ENCODE assay signal across 12 cellular contexts in the genomic region with DNA sequence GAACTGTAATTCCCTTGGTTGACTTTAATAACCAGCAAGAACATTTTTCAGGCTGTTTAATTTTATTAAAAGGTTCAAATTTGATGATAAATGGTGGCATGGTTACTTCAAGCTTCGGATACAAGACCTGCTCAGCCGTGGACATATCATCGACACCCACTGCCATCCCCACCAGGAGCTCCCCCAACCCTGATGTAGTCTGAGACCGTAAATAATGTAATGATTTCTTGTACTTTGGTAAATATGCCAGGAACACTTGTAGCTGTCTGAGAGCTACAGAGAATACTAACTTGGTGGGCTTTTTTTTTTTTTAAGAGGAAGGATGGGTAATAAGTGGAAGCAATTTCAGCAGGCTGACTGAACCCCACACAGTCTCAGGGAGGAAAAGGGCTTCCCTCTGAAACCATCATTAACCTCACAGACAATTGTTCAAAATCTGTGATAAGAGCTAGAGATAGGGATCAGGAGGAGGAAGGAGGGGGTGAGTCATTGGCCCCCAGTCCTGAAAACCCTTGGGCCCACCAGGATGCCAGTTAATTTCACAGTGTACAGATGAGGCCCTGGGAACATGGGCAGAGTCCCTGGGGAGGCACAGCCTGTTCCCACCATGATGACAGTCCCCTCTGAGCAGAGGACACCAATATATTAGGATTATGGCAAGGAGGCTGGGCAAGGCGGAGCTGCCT. TPM values are rescaled to one million over a fixed set of nuclear protein-coding genes. Genes with fewer than 3 reads are reported as not detected.
DNase-seq lines count a peak whose midpoint lies in the region; ATAC-seq and TF ChIP-seq lines count a peak whose summit lies in the region.
"Had no signal": no experiment of that assay in that cellular context is flagged by ENCODE, and none has a peak within 500 bp of the region (broad histone marks: within the 10 kb centered on the region; RNA-seq: fewer than 3 reads in every experiment).

No MANE protein-coding gene starts in this region.

- H3K9me3 Mint-ChIP-seq in nephron, result peaks cover 16% of the 10 kb centered on the region
- H3K9me3 Mint-ChIP-seq: activated naive CD4-positive, alpha-beta T cell treated with anti-CD3 and anti-CD28 coated beads, Interleukin-2, amount 50 U/mL, for 24 hours had no signal

- DNase-seq in mucosa of descending colon, result no peak
- DNase-seq in NK-92 treated with Interleukin-12 subunit alpha and Interleukin-12 subunit beta, amount 100 ng/mL, for 24 hours (lab: John Stamatoyannopoulos, UW), result no peak
- DNase-seq in stimulated activated naive CD4-positive, alpha-beta T cell treated with Interleukin-2 at 50 U/mL for 16 hours (lab: John Stamatoyannopoulos, UW), result no peak
- DNase-seq: colonic mucosa, DMS79 treated with DMSO at 0.1 percent for 48 hours, occipital lobe had no signal

- no peak overlapping the region for H3K4me3 Mint-ChIP-seq in nephron
- H3K4me3 Mint-ChIP-seq: activated naive CD4-positive, alpha-beta T cell treated with anti-CD3 and anti-CD28 coated beads, Interleukin-2, amount 50 U/mL, for 24 hours had no signal

- H3K4me1 Mint-ChIP-seq in nephron, result peaks cover 26% of the 10 kb centered on the region
- H3K4me1 Mint-ChIP-seq: activated naive CD4-positive, alpha-beta T cell treated with anti-CD3 and anti-CD28 coated beads, Interleukin-2, amount 50 U/mL, for 24 hours had no signal

- no peak overlapping the region for H3K4me3 ChIP-seq in mucosa of descending colon
- H3K4me3 ChIP-seq: colonic mucosa had no signal

- no peaks in the 10 kb centered on the region for H3K36me3 ChIP-seq in mucosa of descending colon (ENCODE audit: low read depth)
- H3K36me3 ChIP-seq: colonic mucosa had no signal

- peak overlapping the region in 2 of 3 experiments; percentile 23 to 46 for H3K27ac Mint-ChIP-seq in nephron
- H3K27ac Mint-ChIP-seq: activated naive CD4-positive, alpha-beta T cell treated with anti-CD3 and anti-CD28 coated beads, Interleukin-2, amount 50 U/mL, for 24 hours had no signal

- no peaks in the 10 kb centered on the region for H3K27me3 Mint-ChIP-seq in nephron (ENCODE audit: low read depth)
- H3K27me3 Mint-ChIP-seq: activated naive CD4-positive, alpha-beta T cell treated with anti-CD3 and anti-CD28 coated beads, Interleukin-2, amount 50 U/mL, for 24 hours had no signal

- no peaks in the 10 kb centered on the region for H3K9me3 ChIP-seq in mucosa of descending colon
- H3K9me3 ChIP-seq: colonic mucosa had no signal

- peaks cover 23% of the 10 kb centered on the region for H3K36me3 Mint-ChIP-seq in nephron (ENCODE audit: low read depth)

- no peaks in the 10 kb centered on the region for H3K4me1 ChIP-seq in mucosa of descending colon (ENCODE audit: low read depth)
- H3K4me1 ChIP-seq: colonic mucosa had no signal

- intact Hi-C loops in mucosa of descending colon (cut with DNase I, micrococcal nuclease), result loop anchor here in 1 of 2 donors (10.0 kb wide), 1 partner anchor 224 kb away; no protein-coding TSS in a partner anchor

- ATAC-seq in GM19025 (IDR thresholded peaks at IDR 0.05; ENCODE audit: low read depth, unreplicated experiment), result peak; percentile 5
- peak; percentile 8 for ATAC-seq in HG02588 (IDR thresholded peaks at IDR 0.05; ENCODE audit: unreplicated experiment)
- ATAC-seq in HG03378 (IDR thresholded peaks at IDR 0.05; ENCODE audit: unreplicated experiment), result peak; percentile 11
- ATAC-seq in esophagus mucosa, result no peak
- ATAC-seq in mucosa of descending colon, result no peak

- TF ChIP-seq CTCF in nephron (IDR thresholded peaks at IDR 0.05; ENCODE audit: unreplicated experiment in 3 of 3), result no peak
- TF ChIP-seq CTCF in mucosa of descending colon (IDR thresholded peaks at IDR 0.05), result no peak

RNA-seq across cellular contexts. Expression of gene APCDD1L, which starts 56.0 kb away (rescaled TPM):
- total RNA-seq in esophagus mucosa (0.16 TPM), mucosa of descending colon (under 1 TPM; 0.23 to 0.57 (median 0.29) TPM)
- total RNA-seq: occipital lobe had no signal

Comparison
In these comparisons a context has a peak if more than half of its experiments do, and no peak if none do; other contexts are left out.
1. ATAC-seq: peak in GM19025 (single experiment), HG02588 (single experiment) and HG03378 (single experiment); none in esophagus mucosa (single experiment) and mucosa of descending colon (single experiment).